ENCODE assay signal across 1 cellular context in genomic region chr1:196361112-196361714, GRCh38.
TF ChIP-seq lines count a peak whose summit lies in the region.

No MANE protein-coding gene starts in this region.

TF ChIP-seq in GM23338, 12 proteins besides CTCF, POLR2A, EP300 and RAD21 (continued from another document):
- TF ChIP-seq ZNF462 (CRISPR knock-in tag; IDR thresholded peaks at IDR 0.05) (no peak), CREB1 (CRISPR knock-in tag; IDR thresholded peaks at IDR 0.05; ENCODE audit: low read depth) (no peak)
